8 cellular contexts compared by ENCODE assay signal in the genomic region with DNA sequence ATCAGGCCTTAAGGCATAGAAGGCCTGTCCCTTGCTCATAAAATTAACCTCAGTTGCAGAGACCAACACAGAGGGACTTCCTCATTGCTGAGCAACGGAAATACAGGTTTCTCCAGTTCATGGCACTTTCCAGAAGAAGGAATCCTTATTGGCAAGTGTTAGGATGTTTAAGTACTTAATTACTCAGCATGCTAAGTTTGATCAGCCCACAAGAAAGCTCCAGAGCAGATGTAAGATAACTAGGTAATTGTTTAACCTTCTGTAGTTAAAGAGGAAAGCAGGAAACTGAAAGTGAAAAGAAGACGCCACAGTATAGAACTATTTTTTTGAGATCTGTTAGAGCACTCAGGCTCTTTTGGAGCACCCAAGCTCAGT. TPM values are rescaled to one million over a fixed set of nuclear protein-coding genes. Genes with fewer than 3 reads are reported as not detected.
DNase-seq lines count a peak whose midpoint lies in the region; ATAC-seq and TF ChIP-seq lines count a peak whose summit lies in the region.
"Had no signal": no experiment of that assay in that cellular context is flagged by ENCODE, and none has a peak within 500 bp of the region (broad histone marks: within the 10 kb centered on the region; RNA-seq: fewer than 3 reads in every experiment).

No MANE protein-coding gene starts in this region.

- H3K9ac ChIP-seq in mucosa of rectum (ENCODE audit: low read depth in 1 of 2, low read length in 2 of 2), result no peak overlapping the region

- H3K4me3 ChIP-seq in RWPE2 (ENCODE audit: severe bottlenecking) (no peak overlapping the region), mucosa of rectum (ENCODE audit: low read length in 2 of 2) (peak overlapping the region in 1 of 2 donors; percentile 46)
- H3K4me3 ChIP-seq: heart right ventricle had no signal

- H3K27me3 ChIP-seq in RWPE2 (ENCODE audit: insufficient read depth, poor library complexity, severe bottlenecking) (no peaks in the 10 kb centered on the region), mucosa of rectum (ENCODE audit: control insufficient read depth in 2 of 2, insufficient read depth in 2 of 2, low read length in 2 of 2) (no peaks in the 10 kb centered on the region)
- H3K27me3 ChIP-seq: heart right ventricle had no signal

- H3K9me3 ChIP-seq in RWPE2 (ENCODE audit: severe bottlenecking), result no peaks in the 10 kb centered on the region
- no peaks in the 10 kb centered on the region for H3K9me3 ChIP-seq in mucosa of rectum (ENCODE audit: control insufficient read depth in 2 of 2, low read length in 2 of 2)
- H3K9me3 ChIP-seq: heart right ventricle had no signal

- H3K4me1 ChIP-seq in RWPE2 (ENCODE audit: insufficient read depth, poor library complexity, severe bottlenecking), result peaks cover 10% of the 10 kb centered on the region
- H3K4me1 ChIP-seq in mucosa of rectum (ENCODE audit: control insufficient read depth in 2 of 2, insufficient read depth in 2 of 2, low read length in 2 of 2), result peaks cover 2 to 14% of the 10 kb centered on the region in 2 donors

- no peak for TF ChIP-seq CTCF in RWPE2 (IDR thresholded peaks at IDR 0.05; ENCODE audit: poor library complexity, severe bottlenecking)

- peak; percentile 70 for ATAC-seq in GM19023 (IDR thresholded peaks at IDR 0.05; ENCODE audit: unreplicated experiment)
- ATAC-seq in HG02642 (IDR thresholded peaks at IDR 0.05; ENCODE audit: poor library complexity, unreplicated experiment), result peak; percentile 81
- ATAC-seq in RWPE2 (ENCODE audit: low read depth), result no peak

- H3K27ac ChIP-seq in RWPE2 (ENCODE audit: poor library complexity, severe bottlenecking) (peak overlapping the region; percentile 54), mucosa of rectum (ENCODE audit: low read depth in 2 of 2, low read length in 2 of 2) (peak overlapping the region; percentile 67 to 68)

- peaks cover 81% of the 10 kb centered on the region for H3K36me3 ChIP-seq in RWPE2 (ENCODE audit: low read depth)
- H3K36me3 ChIP-seq in mucosa of rectum (ENCODE audit: control insufficient read depth in 2 of 2, insufficient read depth in 2 of 2, low read length in 2 of 2), result peaks cover 0 to 10% of the 10 kb centered on the region in 2 donors

- DNase-seq in RWPE2 (ENCODE audit: low spot score), result no peak
- no peak for DNase-seq in mesenteric fat pad (ENCODE audit: low spot score)
- DNase-seq in NCI-H1417 (lab: John Stamatoyannopoulos, UW), result no peak
- no peak for DNase-seq in activated CD4-positive, alpha-beta T cell treated with anti-CD3 and anti-CD28 coated beads, Interleukin-2, amount 50 U/mL, for 4 hours
- DNase-seq: heart right ventricle had no signal

RNA-seq across cellular contexts. Expression of gene SMS, which starts 33.5 kb away (rescaled TPM):
- total RNA-seq in mesenteric fat pad, result 41.8 TPM

RNA-seq across cellular contexts. Expression of gene PHEX, which starts 58.1 kb away (rescaled TPM):
- 0.45 TPM for total RNA-seq in mesenteric fat pad
